In the genomic region with DNA sequence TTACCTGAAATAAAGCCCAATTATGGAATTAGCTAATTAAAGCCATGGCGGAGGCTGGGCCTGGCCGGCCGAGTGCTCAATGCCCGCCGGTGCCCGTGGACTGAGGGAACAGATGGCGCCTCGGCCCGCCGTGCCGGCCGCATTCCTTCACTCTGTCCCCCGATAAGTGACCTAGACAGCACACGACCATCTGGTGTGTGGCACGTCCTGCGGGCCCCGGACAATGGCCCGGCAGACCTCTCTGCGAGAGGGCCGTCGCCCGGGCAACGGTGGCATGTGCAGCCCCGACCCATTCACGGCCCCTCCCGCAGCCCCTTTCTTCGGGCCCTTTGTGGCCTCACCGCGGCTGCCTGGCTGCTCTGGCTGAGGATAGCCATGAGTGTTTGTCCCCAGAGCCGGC, we compare ENCODE assay signal across 13 cellular contexts. TPM values are rescaled to one million over a fixed set of nuclear protein-coding genes. Genes with fewer than 3 reads are reported as not detected.
A peak's percentile ranks its signal among the peaks of the same experiment; 100 is the strongest.
DNase-seq lines count a peak whose midpoint lies in the region; ATAC-seq lines count a peak whose summit lies in the region.
"Had no signal": no experiment of that assay in that cellular context is flagged by ENCODE, and none has a peak within 500 bp of the region (broad histone marks: within the 10 kb centered on the region; RNA-seq: fewer than 3 reads in every experiment).

No MANE protein-coding gene starts in this region.

- DNase-seq in NCI-H146 (lab: John Stamatoyannopoulos, UW), result peak; percentile 43
- DNase-seq in NCI-H146 treated with DMSO at 0.1 percent for 48 hours (lab: John Stamatoyannopoulos, UW; ENCODE audit: unreplicated experiment), result no peak
- peak; percentile 57 for DNase-seq in left kidney (ENCODE audit: low read depth, low spot score)
- peak; percentile 57 for DNase-seq in neuronal stem cell (ENCODE audit: low spot score)
- no peak for DNase-seq in NCI-H526 (lab: John Stamatoyannopoulos, UW)
- no peak for DNase-seq in dedifferentiated amniotic fluid mesenchymal stem cell (ENCODE audit: extremely low spot score)
- DNase-seq: Caco-2; CD8-positive, alpha-beta T cell; HCEC 1CT; HFFc6; IMR-90 had no signal

- peak overlapping the region; percentile 20 for H3K23ac ChIP-seq in neuronal stem cell (ENCODE audit: low read depth, low read length, poor library complexity)

- peak overlapping the region; percentile 81 for H2AFZ ChIP-seq in neuronal stem cell (ENCODE audit: low read length)

- peak overlapping the region; percentile 100 for H4K91ac ChIP-seq in neuronal stem cell (ENCODE audit: low read depth, low read length, poor library complexity)

- peak overlapping the region; percentile 98 for H2BK12ac ChIP-seq in neuronal stem cell (ENCODE audit: low read length)

- H2BK15ac ChIP-seq in neuronal stem cell (ENCODE audit: low read length), result peak overlapping the region; percentile 47

- H2BK5ac ChIP-seq in neuronal stem cell (ENCODE audit: low read length), result no peak overlapping the region

- H3K79me1 ChIP-seq in neuronal stem cell (ENCODE audit: low read depth, low read length), result peaks cover 5% of the 10 kb centered on the region

- H3K9me3 ChIP-seq in neuronal stem cell (replicated peaks in 1 of 2; ENCODE audit: control insufficient read depth in 2 of 2, insufficient read depth in 1 of 2, low read depth in 1 of 2, low read length in 2 of 2), result no peaks in the 10 kb centered on the region
- H3K9me3 ChIP-seq: Caco-2 had no signal

- H3K27ac ChIP-seq in neuronal stem cell (replicated peaks; ENCODE audit: low read length), result no peak overlapping the region
- H3K27ac ChIP-seq: 22Rv1 had no signal

- peak overlapping the region; percentile 100 for H2AK5ac ChIP-seq in neuronal stem cell (ENCODE audit: low read depth, low read length)

- peaks cover 26 to 34% of the 10 kb centered on the region in 2 donors for H3K4me1 ChIP-seq in neuronal stem cell (ENCODE audit: control insufficient read depth in 2 of 2, insufficient read depth in 1 of 2, low read depth in 1 of 2, low read length in 2 of 2)

- H3K4me2 ChIP-seq in neuronal stem cell (ENCODE audit: insufficient read depth, low read length, poor library complexity, severe bottlenecking), result peak overlapping the region; percentile 25

- peaks cover 0 to 23% (median 0%) of the 10 kb centered on the region in 3 experiments for H3K27me3 ChIP-seq in neuronal stem cell (ENCODE audit: control insufficient read depth in 3 of 3, insufficient read depth in 3 of 3, low read depth in 1 of 3, low read length in 3 of 3)

- no CpG with 5 or more reads among the region's 30 CpGs for WGBS in neuronal stem cell (ENCODE audit: extremely low coverage in 2 of 2, insufficient read length in 2 of 2, insufficient replicate concordance in 1 of 2), 2 donors

- H3K4ac ChIP-seq in neuronal stem cell (ENCODE audit: low read length), result no peak overlapping the region

- peak overlapping the region; percentile 99 for H3K18ac ChIP-seq in neuronal stem cell (ENCODE audit: low read length)

- ATAC-seq in HG02973 (IDR thresholded peaks at IDR 0.05; ENCODE audit: unreplicated experiment), result no peak
- ATAC-seq: CD8-positive, alpha-beta T cell had no signal

- no peak overlapping the region for H3K9ac ChIP-seq in neuronal stem cell (ENCODE audit: low read depth, low read length, poor library complexity)

- no peak overlapping the region for H3K4me3 ChIP-seq in neuronal stem cell (ENCODE audit: low read length in 2 of 2)

- peaks cover 0 to 1% of the 10 kb centered on the region in 2 donors for H3K36me3 ChIP-seq in neuronal stem cell (replicated peaks in 1 of 2; ENCODE audit: control insufficient read depth in 2 of 2, insufficient read depth in 2 of 2, low read length in 2 of 2)

- peak overlapping the region; percentile 72 for H4K8ac ChIP-seq in neuronal stem cell (ENCODE audit: low read depth, low read length)

- peak overlapping the region; percentile 82 for H2BK120ac ChIP-seq in neuronal stem cell (ENCODE audit: low read depth, low read length)

- peak overlapping the region; percentile 84 for H3K14ac ChIP-seq in neuronal stem cell (ENCODE audit: low read length)

RNA-seq across cellular contexts. Expression of gene CDKN1C, which starts 35.2 kb away (rescaled TPM):
- polyA plus RNA-seq in neuronal stem cell (2013, experiment 1 of 2), result 45.4 TPM
- 48.3 TPM for polyA plus RNA-seq in neuronal stem cell (2013, experiment 2 of 2)

Comparison
In these comparisons a context has a peak if more than half of its experiments do, and no peak if none do; other contexts are left out.
1. DNase-seq: peak in NCI-H146 (single experiment), left kidney (single experiment) and neuronal stem cell (single experiment); none in NCI-H146 treated with DMSO at 0.1 percent for 48 hours (single experiment), NCI-H526 (0 of 2) and dedifferentiated amniotic fluid mesenchymal stem cell (single experiment).